In the genomic region with DNA sequence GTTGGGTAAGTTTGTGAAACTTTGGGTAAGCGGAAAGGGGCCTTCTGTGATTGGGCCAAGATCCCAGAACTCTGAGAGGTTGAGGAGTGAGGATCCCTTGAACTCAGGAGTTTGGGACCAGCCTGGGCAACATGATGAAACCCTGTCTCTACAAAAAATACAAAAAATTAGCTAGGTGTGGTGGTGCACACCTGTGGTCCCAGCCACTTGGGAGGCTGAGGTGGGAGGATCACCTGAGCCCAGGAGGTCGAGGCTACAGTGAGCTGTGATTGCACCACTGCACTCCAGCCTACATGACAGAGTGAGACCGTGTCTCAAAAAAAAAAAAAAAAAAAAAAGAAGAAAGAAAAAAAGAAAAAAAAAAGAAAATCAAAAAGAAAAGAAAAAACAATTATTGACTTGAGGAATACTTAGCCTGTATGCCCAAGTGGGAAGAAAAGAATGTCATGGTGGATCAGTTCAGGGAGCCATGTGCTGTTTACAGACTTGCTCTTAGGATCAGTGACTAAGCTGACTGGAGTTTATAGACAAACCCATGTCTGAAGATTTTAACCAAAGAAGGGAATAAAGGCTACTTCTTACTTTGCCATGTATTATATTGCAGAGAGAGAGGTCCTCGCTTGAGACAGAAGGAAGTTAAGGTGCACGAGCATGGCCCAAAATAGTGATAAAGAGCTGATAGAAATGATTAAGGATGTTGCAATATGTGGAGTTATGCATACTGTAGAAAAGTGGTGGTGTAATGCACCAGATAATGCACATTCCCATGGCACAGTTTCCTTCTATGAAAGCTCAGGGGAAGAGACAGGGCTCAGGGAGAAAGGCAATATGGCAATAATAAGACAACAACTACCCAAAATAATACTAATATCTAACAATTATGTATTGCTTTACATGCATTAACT, we compare ENCODE assay signal across 18 cellular contexts. TPM values are rescaled to one million over a fixed set of nuclear protein-coding genes. Genes with fewer than 3 reads are reported as not detected.
DNase-seq lines count a peak whose midpoint lies in the region; ATAC-seq, FAIRE-seq and TF ChIP-seq lines count a peak whose summit lies in the region.
"Had no signal": no experiment of that assay in that cellular context is flagged by ENCODE, and none has a peak within 500 bp of the region (broad histone marks: within the 10 kb centered on the region; RNA-seq: fewer than 3 reads in every experiment).

No MANE protein-coding gene starts in this region.

- H3K4me3 ChIP-seq in lower lobe of right lung: peak overlapping the region; percentile 45
- H3K4me3 ChIP-seq: body of pancreas had no signal

- H3K36me3 ChIP-seq in lower lobe of right lung: no peaks in the 10 kb centered on the region

- peaks cover 8% of the 10 kb centered on the region for H3K4me1 ChIP-seq in lower lobe of right lung

- peak; percentile 41 for DNase-seq in SIG-M5 treated with dmso at 0.1 percent for 504 hours (lab: John Stamatoyannopoulos, UW; ENCODE audit: unreplicated experiment)
- DNase-seq in SIG-M5 (lab: John Stamatoyannopoulos, UW): no peak
- peak; percentile 30 for DNase-seq in astrocyte of the hippocampus (ENCODE audit: low read depth, low spot score)
- DNase-seq in lower lobe of right lung: no peak
- DNase-seq in activated T-cell treated with anti-CD3 and anti-CD28 coated beads, Interleukin-2, amount 50 U/mL, for 24 hours: no peak
- DNase-seq in frontal cortex (ENCODE audit: low spot score in 2 of 2): no peak
- no peak for DNase-seq in activated CD4-positive, alpha-beta T cell treated with anti-CD3 and anti-CD28 coated beads, Interleukin-2, amount 50 U/mL, for 4 hours
- DNase-seq: activated CD4-positive, alpha-beta T cell treated with anti-CD3 and anti-CD28 coated beads, Interleukin-2, amount 10 ng/mL, durations not matched to agents 7 days and 5 days; NCI-H1105 treated with DMSO at 0.1 percent for 48 hours had no signal

- TF ChIP-seq CTCF in lower lobe of right lung (IDR thresholded peaks at IDR 0.05): no peak

- no peaks in the 10 kb centered on the region for H3K9me3 ChIP-seq in lower lobe of right lung

- no peaks in the 10 kb centered on the region for H3K27me3 Mint-ChIP-seq in activated T-cell treated with anti-CD3 and anti-CD28 coated beads, Interleukin-2, amount 50 U/mL, for 24 hours
- H3K27me3 Mint-ChIP-seq: activated CD4-positive, alpha-beta T cell treated with anti-CD3 and anti-CD28 coated beads, Interleukin-2, amount 10 ng/mL, durations not matched to agents 7 days and 5 days had no signal

- H3K4me1 Mint-ChIP-seq in activated T-cell treated with anti-CD3 and anti-CD28 coated beads, Interleukin-2, amount 50 U/mL, for 24 hours (ENCODE audit: low read depth): peaks cover under 1% of the 10 kb centered on the region
- H3K4me1 Mint-ChIP-seq: activated CD4-positive, alpha-beta T cell treated with anti-CD3 and anti-CD28 coated beads, Interleukin-2, amount 10 ng/mL, durations not matched to agents 7 days and 5 days; activated T-helper 17 cell treated with anti-CD3 and anti-CD28 coated beads, Interleukin-2, amount 50 U/mL, for 72 hours had no signal

- no peak overlapping the region for H3K27ac Mint-ChIP-seq in activated T-cell treated with anti-CD3 and anti-CD28 coated beads, Interleukin-2, amount 50 U/mL, for 24 hours
- H3K27ac Mint-ChIP-seq: activated CD4-positive, alpha-beta T cell treated with anti-CD3 and anti-CD28 coated beads, Interleukin-2, amount 10 ng/mL, durations not matched to agents 7 days and 5 days; activated T-helper 17 cell treated with anti-CD3 and anti-CD28 coated beads, Interleukin-2, amount 50 U/mL, for 72 hours; T-helper 1 cell treated with Interleukin-12 subunit alpha and Interleukin-12 subunit beta and Interleukin-4 antibody, amounts not matched to agents 30 μg/mL and 1 μg/mL, for 36 hours had no signal

- H3K27me3 ChIP-seq in lower lobe of right lung (ENCODE audit: low read depth): no peaks in the 10 kb centered on the region
- H3K27me3 ChIP-seq: body of pancreas had no signal

- peak in 1 of 2 donors; percentile 76 for ATAC-seq in lower lobe of right lung
- no peak for ATAC-seq in HG02970 (IDR thresholded peaks at IDR 0.05; ENCODE audit: low FRiP score, unreplicated experiment)
- ATAC-seq: activated T-helper 17 cell treated with anti-CD3 and anti-CD28 coated beads, Interleukin-2, amount 50 U/mL, for 72 hours had no signal

- no peak for FAIRE-seq in frontal cortex (lab: Jason Lieb, UNC)
- FAIRE-seq: A204.1, GM12891, H54 had no signal

- H3K9me3 Mint-ChIP-seq in activated T-cell treated with anti-CD3 and anti-CD28 coated beads, Interleukin-2, amount 50 U/mL, for 24 hours: no peaks in the 10 kb centered on the region
- H3K9me3 Mint-ChIP-seq: activated T-helper 17 cell treated with anti-CD3 and anti-CD28 coated beads, Interleukin-2, amount 50 U/mL, for 72 hours; neural crest cell had no signal

- intact Hi-C loops in lower lobe of right lung (cut with DNase I): no loop called here

- no peaks in the 10 kb centered on the region for H3K36me3 Mint-ChIP-seq in activated T-cell treated with anti-CD3 and anti-CD28 coated beads, Interleukin-2, amount 50 U/mL, for 24 hours (ENCODE audit: low read depth)

- H3K4me3 Mint-ChIP-seq in activated T-cell treated with anti-CD3 and anti-CD28 coated beads, Interleukin-2, amount 50 U/mL, for 24 hours: no peak overlapping the region
- H3K4me3 Mint-ChIP-seq: activated CD4-positive, alpha-beta T cell treated with anti-CD3 and anti-CD28 coated beads, Interleukin-2, amount 10 ng/mL, durations not matched to agents 7 days and 5 days; activated T-helper 17 cell treated with anti-CD3 and anti-CD28 coated beads, Interleukin-2, amount 50 U/mL, for 72 hours; neural crest cell; T-helper 1 cell treated with Interleukin-12 subunit alpha and Interleukin-12 subunit beta and Interleukin-4 antibody, amounts not matched to agents 30 μg/mL and 1 μg/mL, for 36 hours had no signal

- peak overlapping the region; percentile 24 for H3K27ac ChIP-seq in lower lobe of right lung
- H3K27ac ChIP-seq: body of pancreas had no signal

RNA-seq across cellular contexts. Expression of a gene that starts 0.9 kb away (rescaled TPM):
- total RNA-seq in lower lobe of right lung: 93.8 TPM
- 2.4 TPM for total RNA-seq in frontal cortex
- total RNA-seq: glomerular endothelial cell had no signal

RNA-seq across cellular contexts. Expression of a gene that starts 11.9 kb away (rescaled TPM):
- total RNA-seq in lower lobe of right lung: 7.7 TPM
- 31.0 TPM for total RNA-seq in frontal cortex

RNA-seq across cellular contexts. Expression of a gene that starts 38.9 kb away (rescaled TPM):
- total RNA-seq in lower lobe of right lung (673 TPM), frontal cortex (969 TPM)

Comparison
In these comparisons a context has a peak if more than half of its experiments do, and no peak if none do; other contexts are left out.
1. DNase-seq: peak in SIG-M5 treated with dmso at 0.1 percent for 504 hours (single experiment) and astrocyte of the hippocampus (single experiment); none in SIG-M5 (single experiment), lower lobe of right lung (single experiment), activated T-cell treated with anti-CD3 and anti-CD28 coated beads, Interleukin-2, amount 50 U/mL, for 24 hours (single experiment), frontal cortex (0 of 2) and activated CD4-positive, alpha-beta T cell treated with anti-CD3 and anti-CD28 coated beads, Interleukin-2, amount 50 U/mL, for 4 hours (0 of 2).
2. RNA of a gene that starts 0.9 kb away (total RNA-seq): 93.8 TPM in lower lobe of right lung (single experiment); 2.4 TPM in frontal cortex (single experiment); every median in the first group is over 10 times any median in the second.